8 cellular contexts compared by ENCODE assay signal in the genomic region with DNA sequence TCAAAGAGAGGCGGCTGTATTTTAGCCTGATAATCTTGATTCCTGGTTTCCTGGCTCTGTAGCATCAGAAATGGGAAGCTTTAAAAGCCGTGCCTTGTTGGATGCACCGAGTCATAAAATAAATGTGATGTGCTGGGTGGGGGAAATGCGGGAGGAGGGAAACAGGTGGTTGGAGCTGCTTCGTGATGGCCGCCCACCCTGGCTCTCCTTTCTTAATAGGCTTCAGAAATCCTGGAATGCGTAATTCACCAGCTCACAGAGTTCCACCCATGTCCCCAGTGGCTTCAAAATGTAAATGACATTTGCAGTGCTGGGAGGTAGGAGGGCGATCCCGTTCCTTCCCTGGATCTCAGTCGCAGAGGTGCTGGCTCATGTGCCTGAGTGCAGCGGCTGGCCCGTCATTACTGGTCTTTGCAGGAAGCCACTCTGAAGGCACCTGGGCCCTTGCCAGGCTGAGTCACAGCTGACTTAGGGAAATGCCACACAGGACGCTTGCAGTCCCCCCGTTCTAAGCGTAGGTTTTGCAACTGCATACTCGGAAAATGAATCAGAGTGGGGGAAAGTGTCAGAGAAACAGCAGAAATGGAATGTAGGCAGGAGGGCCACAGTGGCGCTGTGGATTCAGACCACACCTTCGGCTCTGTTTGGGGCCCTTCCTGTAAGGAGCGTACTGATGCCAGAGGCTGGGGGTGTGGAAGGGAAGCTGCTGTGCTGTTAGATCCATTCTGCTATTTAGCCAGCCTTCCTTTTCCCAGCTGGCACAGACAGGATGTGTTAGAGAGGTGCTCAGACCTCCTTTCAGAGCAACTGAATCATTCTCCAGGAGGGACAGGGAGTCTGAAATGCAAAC. TPM values are rescaled to one million over a fixed set of nuclear protein-coding genes. Genes with fewer than 3 reads are reported as not detected.
DNase-seq lines count a peak whose midpoint lies in the region; ATAC-seq and TF ChIP-seq lines count a peak whose summit lies in the region.

No MANE protein-coding gene starts in this region.

- peak overlapping the region; percentile 7; the same call in 1 of the 2 replicates for H3K4me3 ChIP-seq in BJ (ENCODE audit: low read depth, low read length)
- no peak overlapping the region for H3K4me3 ChIP-seq in thyroid gland (replicated peaks in 1 of 3)

- no peaks in the 10 kb centered on the region for H3K9me3 Mint-ChIP-seq in osteocyte (ENCODE audit: unreplicated experiment)

- no peaks in the 10 kb centered on the region for H3K27me3 ChIP-seq in BJ (ENCODE audit: control insufficient read depth, insufficient read depth, low read length)
- no peaks in the 10 kb centered on the region for H3K27me3 ChIP-seq in foreskin keratinocyte
- no peaks in the 10 kb centered on the region for H3K27me3 ChIP-seq in thyroid gland

- POLR2A ChIA-PET in BJ (lab: Charles Lee): no interaction called here

- peak in 1 of 2 donors; percentile 43 for TF ChIP-seq POLR2A in thyroid gland (IDR thresholded peaks at IDR 0.05)

- H3K4me1 ChIP-seq in foreskin keratinocyte: peaks cover 18% of the 10 kb centered on the region
- peaks cover 39 to 52% of the 10 kb centered on the region in 2 donors for H3K4me1 ChIP-seq in thyroid gland

- H3K4me1 Mint-ChIP-seq in osteocyte (ENCODE audit: unreplicated experiment): peaks cover 74% of the 10 kb centered on the region

- H3K27me3 Mint-ChIP-seq in osteocyte (ENCODE audit: unreplicated experiment): no peaks in the 10 kb centered on the region

- peak; percentile 16; the same call in 1 of the 2 replicates for TF ChIP-seq CTCF in BJ (IDR thresholded peaks at IDR 0.05; ENCODE audit: insufficient read depth, low read depth, low read length)
- peak; percentile 39 for TF ChIP-seq CTCF in foreskin keratinocyte (conservative IDR thresholded peaks at IDR 0.05)
- peak; percentile 13 for TF ChIP-seq CTCF in osteocyte (IDR thresholded peaks at IDR 0.05)
- TF ChIP-seq CTCF in thyroid gland (IDR thresholded peaks at IDR 0.05): peak in 2 of 6 experiments; percentile 6 to 27

- H3K4me3 Mint-ChIP-seq in osteocyte (ENCODE audit: unreplicated experiment): peak overlapping the region; percentile 51

- H3K27ac ChIP-seq in foreskin keratinocyte: peak overlapping the region; percentile 42
- peak overlapping the region; percentile 68 to 94 (median 85) for H3K27ac ChIP-seq in thyroid gland

- 16 to 19% methylated on average over 17 to 18 of the region's 19 CpGs for WGBS in thyroid gland, 2 donors

- DNase-seq in BJ (ENCODE audit: low read depth): peak; percentile 98
- peak; percentile 51 for DNase-seq in GM19240 (ENCODE audit: insufficient read length, low spot score)
- DNase-seq in HS-5 (ENCODE audit: low read depth): peak; percentile 99
- DNase-seq in RPMI7951 (ENCODE audit: low read depth): peak; percentile 99
- peak; percentile 92 for DNase-seq in activated effector memory CD4-positive, alpha-beta T cell treated with anti-CD3 and anti-CD28 coated beads, Interleukin-2, amount 50 U/mL, for 16 hours
- DNase-seq in foreskin keratinocyte: peak; percentile 98 to 99
- DNase-seq in osteocyte (ENCODE audit: extremely low spot score, unreplicated experiment): peak; percentile 92
- DNase-seq in thyroid gland: peak; percentile 100

- H3K27ac Mint-ChIP-seq in osteocyte (ENCODE audit: unreplicated experiment): peak overlapping the region; percentile 87

- peak; percentile 89 for ATAC-seq in foreskin keratinocyte

- CTCF ChIA-PET in BJ (lab: Yijun Ruan, JAX): interaction anchor here (0.5 to 1.6 kb wide), 6 partner anchors 9 to 162 kb away, joined by 3 to 7 read pairs (median 4); no protein-coding TSS in a partner anchor

- H3K36me3 Mint-ChIP-seq in osteocyte (ENCODE audit: unreplicated experiment): no peaks in the 10 kb centered on the region

- no peaks in the 10 kb centered on the region for H3K36me3 ChIP-seq in BJ (ENCODE audit: control insufficient read depth, insufficient read depth, low read length)
- H3K36me3 ChIP-seq in thyroid gland: no peaks in the 10 kb centered on the region

- no peaks in the 10 kb centered on the region for H3K9me3 ChIP-seq in thyroid gland

- intact Hi-C loops in thyroid gland (cut with DNase I): no loop called here

RNA-seq across cellular contexts. Expression of a gene that starts 37.6 kb away (rescaled TPM):
- 70.6 and 90.9 TPM in 2 replicates for polyA plus RNA-seq in BJ (2011; rRNA removed)
- 54.5 and 58.4 TPM in 2 replicates for polyA minus RNA-seq in BJ (2011; rRNA and poly(A)+ RNA removed)
- 26.6 and 33.3 TPM in 2 replicates for total RNA-seq in RPMI7951 (2014; rRNA removed; shearing (Covaris generic))
- 71.2 and 86.9 TPM in 2 replicates for total RNA-seq in foreskin keratinocyte
- 47.0 and 55.0 TPM in 2 replicates for polyA plus RNA-seq in foreskin keratinocyte
- 149 TPM in 2 replicates for total RNA-seq in osteocyte
- total RNA-seq in thyroid gland: 10 to 100 TPM; 26.2 to 48.9 (median 42.3) TPM
